30 cellular contexts compared by ENCODE assay signal in the genomic region with DNA sequence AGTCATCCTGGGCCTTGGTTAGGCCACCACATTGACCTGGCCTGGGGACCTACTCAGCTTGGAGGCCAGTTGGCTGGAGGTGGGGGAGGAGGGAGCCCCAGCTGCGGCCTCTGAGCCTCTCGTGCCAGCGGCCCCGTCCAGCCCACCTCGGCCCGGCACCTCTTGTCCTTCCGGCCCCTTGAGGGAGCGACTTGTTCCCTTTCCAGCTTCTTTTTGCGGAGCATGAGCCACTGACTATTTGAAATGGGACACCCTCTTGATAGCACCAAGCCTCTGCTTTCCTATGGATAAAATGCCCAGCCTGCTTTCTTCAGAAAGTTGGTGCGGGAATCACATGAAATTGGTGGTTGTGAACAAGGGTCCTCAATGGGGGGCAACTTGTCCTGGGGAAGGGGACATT. TPM values are rescaled to one million over a fixed set of nuclear protein-coding genes. Genes with fewer than 3 reads are reported as not detected.
"Had no signal": no experiment of that assay in that cellular context is flagged by ENCODE, and none has a peak within 500 bp of the region (broad histone marks: within the 10 kb centered on the region; RNA-seq: fewer than 3 reads in every experiment).

No MANE protein-coding gene starts in this region.

- H3K27ac ChIP-seq: brain microvascular endothelial cell, esophagus muscularis mucosa, foreskin keratinocyte, gastroesophageal sphincter, WERI-Rb-1 had no signal

- H3K27me3 ChIP-seq: brain microvascular endothelial cell, esophagus muscularis mucosa, foreskin keratinocyte, gastroesophageal sphincter had no signal

- H3K4me1 Mint-ChIP-seq: activated B cell treated with CpG ODN at 0.5 μM for 24 hours; activated T-helper 17 cell treated with anti-CD3 and anti-CD28 coated beads, Interleukin-2, amount 50 U/mL, for 72 hours had no signal

- ATAC-seq: activated CD4-positive, CD25-positive, alpha-beta regulatory T cell treated with anti-CD3 and anti-CD28 coated beads, Interleukin-2, amount 50 U/mL, for 24 hours; activated CD8-positive, alpha-beta T cell treated with anti-CD3 and anti-CD28 coated beads for 36 hours; activated T-cell treated with anti-CD3 and anti-CD28 coated beads, Interleukin-2, amount 50 U/mL, for 4 hours; activated T-helper 17 cell treated with anti-CD3 and anti-CD28 coated beads, Interleukin-2, amount 50 U/mL, for 72 hours; effector memory CD8-positive, alpha-beta T cell; foreskin keratinocyte; gastroesophageal sphincter; T-helper 17 cell had no signal

- DNase-seq: activated B cell treated with CpG ODN at 0.5 μM for 24 hours; activated CD4-positive, alpha-beta T cell treated with anti-CD3 and anti-CD28 coated beads for 48 hours; activated CD4-positive, alpha-beta T cell treated with anti-CD3 and anti-CD28 coated beads, Interleukin-2, amount 50 U/mL, for 1 hour; activated CD4-positive, alpha-beta T cell treated with anti-CD3 and anti-CD28 coated beads, Interleukin-2, amount 50 U/mL, for 48 hours; activated CD8-positive, alpha-beta memory T cell treated with anti-CD3 and anti-CD28 coated beads for 24 hours; activated CD8-positive, alpha-beta T cell treated with anti-CD3 and anti-CD28 coated beads for 36 hours; activated effector memory CD4-positive, alpha-beta T cell treated with Interleukin-2 at 50 U/mL for 16 hours; activated gamma-delta T cell treated with Interleukin-2 at 50 U/mL for 16 hours; activated naive CD4-positive, alpha-beta T cell treated with anti-CD3 and anti-CD28 coated beads, Interleukin-2, amount 50 U/mL, for 16 hours; activated naive CD4-positive, alpha-beta T cell treated with Interleukin-2 at 50 U/mL for 16 hours; activated T-cell treated with anti-CD3 and anti-CD28 coated beads, Interleukin-2, amount 50 U/mL, for 4 hours; amniotic stem cell; anterior cingulate cortex; brain microvascular endothelial cell; cortex of kidney; dermis blood vessel endothelial cell; effector CD4-positive, alpha-beta T cell; effector memory CD8-positive, alpha-beta T cell; erythroblast; foreskin keratinocyte; T-helper 1 cell; T-helper 17 cell; T1000; WERI-Rb-1 had no signal

- H3K9me3 ChIP-seq: esophagus muscularis mucosa, gastroesophageal sphincter had no signal

- H3K4me3 Mint-ChIP-seq: activated B cell treated with CpG ODN at 0.5 μM for 24 hours; activated CD8-positive, alpha-beta T cell treated with anti-CD3 and anti-CD28 coated beads for 36 hours; activated naive CD8-positive, alpha-beta T cell; activated T-cell treated with anti-CD3 and anti-CD28 coated beads, Interleukin-2, amount 50 U/mL, for 4 hours; activated T-helper 17 cell treated with anti-CD3 and anti-CD28 coated beads, Interleukin-2, amount 50 U/mL, for 72 hours; effector memory CD8-positive, alpha-beta T cell; T-helper 17 cell; T-helper 2 cell treated with Interferon-gamma antibody and Interleukin-4, amounts not matched to agents 5 μg/mL and 100 μg/mL, for 36 hours had no signal

- H3K4me3 ChIP-seq: esophagus muscularis mucosa, gastroesophageal sphincter had no signal

- H3K36me3 Mint-ChIP-seq: activated naive CD8-positive, alpha-beta T cell had no signal

- H3K36me3 ChIP-seq: brain microvascular endothelial cell, esophagus muscularis mucosa, gastroesophageal sphincter, WERI-Rb-1 had no signal

- H3K27ac Mint-ChIP-seq: activated B cell treated with CpG ODN at 0.5 μM for 24 hours; activated CD8-positive, alpha-beta T cell treated with anti-CD3 and anti-CD28 coated beads for 36 hours; activated naive CD8-positive, alpha-beta T cell; activated T-helper 17 cell treated with anti-CD3 and anti-CD28 coated beads, Interleukin-2, amount 50 U/mL, for 72 hours; effector memory CD8-positive, alpha-beta T cell; T-helper 17 cell; T-helper 2 cell treated with Interferon-gamma antibody and Interleukin-4, amounts not matched to agents 5 μg/mL and 100 μg/mL, for 36 hours had no signal

- H3K4me1 ChIP-seq: foreskin keratinocyte had no signal

- H3K9me3 Mint-ChIP-seq: activated B cell treated with CpG ODN at 0.5 μM for 24 hours; activated CD8-positive, alpha-beta T cell treated with anti-CD3 and anti-CD28 coated beads for 36 hours; activated T-cell treated with anti-CD3 and anti-CD28 coated beads, Interleukin-2, amount 50 U/mL, for 4 hours; activated T-helper 17 cell treated with anti-CD3 and anti-CD28 coated beads, Interleukin-2, amount 50 U/mL, for 72 hours; effector memory CD8-positive, alpha-beta T cell; T-helper 2 cell treated with Interferon-gamma antibody and Interleukin-4, amounts not matched to agents 5 μg/mL and 100 μg/mL, for 36 hours had no signal

RNA-seq across cellular contexts. Expression of a gene that starts 24.7 kb away (rescaled TPM):
- total RNA-seq: activated CD8-positive, alpha-beta T cell treated with anti-CD3 and anti-CD28 coated beads for 36 hours; activated T-helper 17 cell treated with anti-CD3 and anti-CD28 coated beads, Interleukin-2, amount 50 U/mL, for 72 hours had no signal
